17 cellular contexts compared by ENCODE assay signal in the genomic region with DNA sequence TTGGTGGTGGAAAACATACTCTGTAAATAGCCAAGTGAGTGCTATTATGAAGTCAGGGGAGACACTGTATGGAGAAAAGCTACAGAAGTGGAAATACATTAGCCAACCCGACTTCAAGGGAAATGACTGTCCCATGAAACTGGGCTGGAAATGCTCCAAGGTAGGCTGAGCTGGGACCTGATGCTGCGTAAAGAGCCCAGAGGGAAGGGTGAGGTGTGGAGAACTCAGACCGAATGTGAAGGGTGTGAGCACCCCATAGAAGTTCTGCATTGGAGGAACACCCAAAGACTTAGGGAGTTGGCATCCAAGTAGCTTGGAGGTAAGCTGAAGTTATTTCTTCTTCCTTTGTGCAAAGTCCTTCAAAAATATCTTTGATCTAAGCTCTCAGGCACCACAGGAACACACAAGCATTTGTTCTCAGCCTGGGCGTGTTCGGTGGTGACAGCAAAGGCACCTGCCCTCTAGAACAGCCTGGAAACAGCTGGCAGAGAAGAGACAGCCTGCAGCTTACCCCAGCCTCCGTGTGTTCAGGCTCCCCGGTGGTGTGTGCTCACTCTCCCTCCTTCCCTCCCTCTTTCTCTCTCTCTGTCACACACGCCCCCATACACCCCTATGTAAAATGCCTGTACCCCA. TPM values are rescaled to one million over a fixed set of nuclear protein-coding genes. Genes with fewer than 3 reads are reported as not detected.
A peak's percentile ranks its signal among the peaks of the same experiment; 100 is the strongest.
DNase-seq lines count a peak whose midpoint lies in the region; FAIRE-seq lines count a peak whose summit lies in the region.
"Had no signal": no experiment of that assay in that cellular context is flagged by ENCODE, and none has a peak within 500 bp of the region (broad histone marks: within the 10 kb centered on the region; RNA-seq: fewer than 3 reads in every experiment).

No MANE protein-coding gene starts in this region.

- 6 to 34% (median 23%) methylated on average over 8 of the region's 8 CpGs for WGBS in small intestine, 3 donors

- H3K36me3 ChIP-seq in SJCRH30: no peaks in the 10 kb centered on the region
- H3K36me3 ChIP-seq in small intestine (ENCODE audit: control insufficient read depth in 2 of 2, insufficient read depth in 2 of 2, low read length in 2 of 2): no peaks in the 10 kb centered on the region

- no peaks in the 10 kb centered on the region for H3K27me3 ChIP-seq in SJCRH30
- no peaks in the 10 kb centered on the region for H3K27me3 ChIP-seq in small intestine (ENCODE audit: control insufficient read depth in 2 of 2, insufficient read depth in 2 of 2, low read length in 2 of 2)

- H3K9me3 ChIP-seq in SJCRH30 (replicated peaks): no peaks in the 10 kb centered on the region; the same call in 1 of the 2 replicates
- H3K9me3 ChIP-seq in small intestine (ENCODE audit: control insufficient read depth, low read depth): no peaks in the 10 kb centered on the region

- H3K4me1 ChIP-seq in SJCRH30: peaks cover 23% of the 10 kb centered on the region
- H3K4me1 ChIP-seq in small intestine (ENCODE audit: control insufficient read depth in 2 of 2, insufficient read depth in 1 of 2, low read depth in 1 of 2, low read length in 1 of 2): no peaks in the 10 kb centered on the region

- DNase-seq in NCI-H748 (lab: John Stamatoyannopoulos, UW; ENCODE audit: unreplicated experiment) (peak; percentile 1), NCI-H748 treated with DMSO at 0.1 percent for 48 hours (lab: John Stamatoyannopoulos, UW) (no peak), SJCRH30 (peak; percentile 73 to 83), left kidney (ENCODE audit: low read depth, low spot score) (peak; percentile 15), small intestine (peak; percentile 79), HUDEP-2 (lab: John Stamatoyannopoulos, UW; ENCODE audit: unreplicated experiment in 76 of 76) (no peak), KG1 (lab: John Stamatoyannopoulos, UW) (no peak)
- DNase-seq in activated CD4-positive, alpha-beta T cell treated with anti-CD3 and anti-CD28 coated beads, Interleukin-2, amount 50 U/mL, for 4 hours: no peak
- DNase-seq: C1 segment of cervical spinal cord, DMS 273 treated with DMSO at 0.1 percent for 48 hours, H7, NCI-H1048, NCI-H1694, NCI-H446, NCI-H82 had no signal

- H3K4me3 ChIP-seq in SJCRH30 (no peak overlapping the region), small intestine (ENCODE audit: low read depth in 1 of 2, low read length in 2 of 2) (no peak overlapping the region)

- FAIRE-seq in small intestine (lab: Jason Lieb, UNC): no peak

- H3K27ac ChIP-seq in SJCRH30 (peak overlapping the region; percentile 39), small intestine (ENCODE audit: low read depth in 1 of 2, low read length in 1 of 2) (peak overlapping the region in 1 of 2 donors; percentile 21)

RNA-seq across cellular contexts. Expression of a gene that starts 19.1 kb away (rescaled TPM):
- 1.2 and 1.9 TPM in 2 replicates for total RNA-seq in SJCRH30 (2014; rRNA removed; shearing (Covaris generic))
- under 1 TPM in 1 of 3 donors, not detected in 2; 0.03 TPM for polyA plus RNA-seq in small intestine
- total RNA-seq: A172, H7, HT-29 had no signal

RNA-seq across cellular contexts. Expression of a gene that starts 56.1 kb away (rescaled TPM):
- 36.1 and 39.3 TPM in 2 replicates for total RNA-seq in SJCRH30 (2014; rRNA removed; shearing (Covaris generic))
- 1 to 10 TPM in 1 of 3 donors, under 1 TPM in 1, not detected in 1; 0.27 to 1.6 TPM for polyA plus RNA-seq in small intestine

Comparison
In these comparisons a context has a peak if more than half of its experiments do, and no peak if none do; other contexts are left out.
1. DNase-seq: peak in NCI-H748 (single experiment), SJCRH30 (2 of 2), left kidney (single experiment) and small intestine (single experiment); none in NCI-H748 treated with DMSO at 0.1 percent for 48 hours (single experiment), HUDEP-2 (0 of 76), KG1 (single experiment) and activated CD4-positive, alpha-beta T cell treated with anti-CD3 and anti-CD28 coated beads, Interleukin-2, amount 50 U/mL, for 4 hours (0 of 2).